In the genomic region with DNA sequence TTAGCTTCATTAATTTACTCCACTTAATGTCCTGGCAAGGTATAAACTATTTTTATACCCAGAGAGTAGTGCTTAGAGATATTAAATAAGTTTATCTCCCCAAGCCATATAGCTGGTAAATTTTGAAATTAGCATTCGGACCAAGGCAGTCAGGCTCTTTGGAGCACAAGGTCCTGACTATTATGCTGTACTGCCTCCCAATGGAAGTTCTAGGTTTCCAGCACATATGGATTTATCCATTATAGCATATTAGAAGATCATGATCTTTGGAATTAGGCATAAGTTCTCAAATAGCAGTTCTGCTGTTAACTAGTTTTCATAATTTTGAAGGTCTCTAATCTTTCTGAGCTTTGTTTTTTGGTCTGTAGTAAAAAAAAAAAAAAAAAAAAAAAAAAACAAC, we compare ENCODE assay signal across 11 cellular contexts.
DNase-seq lines count a peak whose midpoint lies in the region; ATAC-seq and TF ChIP-seq lines count a peak whose summit lies in the region.
"Had no signal": no experiment of that assay in that cellular context is flagged by ENCODE, and none has a peak within 500 bp of the region (broad histone marks: within the 10 kb centered on the region; RNA-seq: fewer than 3 reads in every experiment).

No MANE protein-coding gene starts in this region.

- H3K36me3 ChIP-seq in WERI-Rb-1: no peaks in the 10 kb centered on the region

- H3K4me3 ChIP-seq in WERI-Rb-1 (ENCODE audit: low read depth, low read length): no peak overlapping the region
- H3K4me3 ChIP-seq: skin epidermis had no signal

- no peaks in the 10 kb centered on the region for H3K9me3 ChIP-seq in WERI-Rb-1 (ENCODE audit: severe bottlenecking)

- peak; percentile 35 for TF ChIP-seq CTCF in WERI-Rb-1 (IDR thresholded peaks at IDR 0.05; ENCODE audit: low read depth, low read length)

- no peak for ATAC-seq in HG03469 (IDR thresholded peaks at IDR 0.05; ENCODE audit: unreplicated experiment)
- ATAC-seq in GM18511 (IDR thresholded peaks at IDR 0.05; ENCODE audit: unreplicated experiment): no peak
- ATAC-seq in HG02885 (IDR thresholded peaks at IDR 0.05; ENCODE audit: poor library complexity, unreplicated experiment): no peak

- DNase-seq in Ammon's horn (ENCODE audit: low spot score): peak; percentile 50
- peak; percentile 1 for DNase-seq in HuH-7 (ENCODE audit: low spot score)
- no peak for DNase-seq in WERI-Rb-1
- DNase-seq in kidney tubule cell (ENCODE audit: low spot score): peak; percentile 3
- no peak for DNase-seq in Kasumi-1 (lab: John Stamatoyannopoulos, UW)
- DNase-seq: CD4-positive, alpha-beta T cell had no signal

- no peaks in the 10 kb centered on the region for H3K27me3 ChIP-seq in WERI-Rb-1 (ENCODE audit: insufficient read depth, low read depth, severe bottlenecking)

- H3K27ac ChIP-seq in WERI-Rb-1: no peak overlapping the region
- H3K27ac ChIP-seq: KMS-11, skin epidermis had no signal

Comparison
In these comparisons a context has a peak if more than half of its experiments do, and no peak if none do; other contexts are left out.
1. DNase-seq: peak in Ammon's horn (single experiment), HuH-7 (single experiment) and kidney tubule cell (single experiment); none in WERI-Rb-1 (single experiment) and Kasumi-1 (0 of 2).